Comparison of ENCODE assay signal across 23 cellular contexts in genomic region chr2:128477026-128477820, GRCh38.
"Had no signal": no experiment of that assay in that cellular context is flagged by ENCODE, and none has a peak within 500 bp of the region (broad histone marks: within the 10 kb centered on the region; RNA-seq: fewer than 3 reads in every experiment).

No MANE protein-coding gene starts in this region.

- H3K27me3 ChIP-seq: pancreas, tibial artery, vagina had no signal

- H3K4me1 ChIP-seq: gastrocnemius medialis, pancreas, psoas muscle had no signal

- ATAC-seq: activated CD4-positive, CD25-positive, alpha-beta regulatory T cell treated with anti-CD3 and anti-CD28 coated beads, Interleukin-2, amount 50 U/mL, for 24 hours; activated naive CD4-positive, alpha-beta T cell treated with anti-CD3 and anti-CD28 coated beads, Interleukin-2, amount 50 U/mL, for 72 hours; activated T-helper 17 cell treated with anti-CD3 and anti-CD28 coated beads, Interleukin-2, amount 50 U/mL, for 72 hours; effector memory CD8-positive, alpha-beta T cell; esophagus mucosa; gastrocnemius medialis; pancreas; psoas muscle; right cardiac atrium; stimulated activated naive CD8-positive, alpha-beta T cell treated with anti-CD3 and anti-CD28 coated beads, Interleukin-15, Interleukin-2, amounts not matched to agents 100 U/mL and 50 U/mL, for 24 hours; T-cell had no signal

- H3K9me3 ChIP-seq: gastrocnemius medialis, psoas muscle, tibial artery, vagina had no signal

- H3K27ac ChIP-seq: gastrocnemius medialis, pancreas, psoas muscle, tibial artery, vagina, VCaP had no signal

- DNase-seq: activated CD4-positive, alpha-beta memory T cell treated with anti-CD3 and anti-CD28 coated beads, Interleukin-2, amount 10 ng/mL, durations not matched to agents 7 days and 5 days; activated CD4-positive, alpha-beta T cell treated with anti-CD3 and anti-CD28 coated beads, Interleukin-2, amount 10 ng/mL, durations not matched to agents 24 days and 14 days; activated T-cell treated with anti-CD3 and anti-CD28 coated beads, Interleukin-2, amount 50 U/mL, for 24 hours; aorta; caudate nucleus; effector memory CD8-positive, alpha-beta T cell; gastrocnemius medialis; hippocampal formation; mesenchymal stem cell; naive B cell; psoas muscle; right cardiac atrium; stimulated activated CD4-positive, alpha-beta T cell treated with anti-CD3 and anti-CD28 coated beads, Interleukin-4, amount 100 ng/mL, for 24 hours; stimulated activated naive CD8-positive, alpha-beta T cell treated with anti-CD3 and anti-CD28 coated beads, Interleukin-15, Interleukin-2, amounts not matched to agents 100 U/mL and 50 U/mL, for 24 hours; T-cell; tibial artery had no signal

- H3K36me3 ChIP-seq: gastrocnemius medialis, pancreas, tibial artery, vagina had no signal

- H3K4me3 ChIP-seq: gastrocnemius medialis, pancreas, psoas muscle, tibial artery, vagina had no signal
